ENCODE assay signal across 28 cellular contexts in the genomic region with DNA sequence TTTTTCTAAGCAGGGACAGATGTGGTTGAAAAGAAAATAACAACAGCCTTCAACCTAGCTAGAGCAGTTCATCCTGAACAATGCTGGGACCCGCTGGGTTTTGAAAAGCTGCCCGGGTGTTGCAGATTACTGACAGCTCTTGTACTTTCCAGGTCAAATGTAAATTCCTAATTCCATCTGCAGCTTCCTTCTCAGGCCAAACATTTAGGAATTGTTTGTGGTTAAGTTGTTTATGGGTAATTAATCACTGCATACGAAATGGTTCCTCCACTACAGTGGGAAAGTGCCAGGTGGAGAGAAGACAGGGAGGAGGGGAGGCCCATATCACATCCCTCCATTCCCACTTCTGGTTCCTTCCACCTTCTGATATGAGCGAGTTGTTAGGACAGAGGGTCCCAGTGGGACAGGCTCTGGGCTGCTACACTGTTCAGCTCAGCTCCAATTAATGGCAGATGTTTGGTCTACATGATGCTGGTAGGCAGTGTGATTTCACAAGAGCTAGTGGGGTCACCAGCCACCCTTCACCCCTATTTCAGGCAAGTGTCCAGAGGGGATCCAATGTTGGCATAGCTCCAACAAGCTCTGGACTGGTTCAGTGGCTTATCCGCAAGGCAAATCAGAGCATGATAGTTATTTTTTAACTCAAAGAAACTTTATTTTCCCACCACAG.
"Had no signal": no experiment of that assay in that cellular context is flagged by ENCODE, and none has a peak within 500 bp of the region (broad histone marks: within the 10 kb centered on the region; RNA-seq: fewer than 3 reads in every experiment).

No MANE protein-coding gene starts in this region.

- DNase-seq: activated CD4-positive, alpha-beta memory T cell treated with anti-CD3 and anti-CD28 coated beads, Interleukin-2, amount 10 ng/mL, durations not matched to agents 7 days and 5 days; activated CD4-positive, alpha-beta T cell treated with anti-CD3 and anti-CD28 coated beads for 1 hour; activated CD4-positive, alpha-beta T cell treated with anti-CD3 and anti-CD28 coated beads, Interleukin-2, amount 10 ng/mL, durations not matched to agents 7 days and 5 days; activated CD8-positive, alpha-beta memory T cell treated with anti-CD3 and anti-CD28 coated beads, Interleukin-2, amount 50 U/mL, for 48 hours; activated gamma-delta T cell treated with Interleukin-2 at 50 U/mL for 16 hours; activated naive CD4-positive, alpha-beta T cell treated with anti-CD3 and anti-CD28 coated beads, Interleukin-2, amount 50 U/mL, for 16 hours; activated T-cell treated with anti-CD3 and anti-CD28 coated beads, Interleukin-2, amount 50 U/mL, for 4 hours; amygdala; body of pancreas; cerebellar nuclear complex; colonic mucosa; dorsolateral prefrontal cortex; effector memory CD4-positive, alpha-beta T cell; foreskin keratinocyte; heart left ventricle; hypothalamus; immature natural killer cell; kidney; left colon; mammary epithelial cell; midbrain; naive thymus-derived CD4-positive, alpha-beta T cell; right cardiac atrium; spleen; stimulated activated naive CD4-positive, alpha-beta T cell; T-helper 2 cell had no signal

- H3K4me3 ChIP-seq: body of pancreas, colonic mucosa, dorsolateral prefrontal cortex, heart left ventricle, spleen, tibial nerve had no signal

- ATAC-seq: activated T-cell treated with anti-CD3 and anti-CD28 coated beads, Interleukin-2, amount 50 U/mL, for 4 hours; activated T-helper 17 cell treated with anti-CD3 and anti-CD28 coated beads, Interleukin-2, amount 50 U/mL, for 72 hours; body of pancreas; foreskin keratinocyte; heart left ventricle; left colon; naive thymus-derived CD4-positive, alpha-beta T cell; right cardiac atrium had no signal
